Comparison of ENCODE assay signal across 10 cellular contexts in genomic region chr18:8707946-8708345, GRCh38. TPM values are rescaled to one million over a fixed set of nuclear protein-coding genes. Genes with fewer than 3 reads are reported as not detected.
DNase-seq lines count a peak whose midpoint lies in the region; ATAC-seq and TF ChIP-seq lines count a peak whose summit lies in the region.
"Had no signal": no experiment of that assay in that cellular context is flagged by ENCODE, and none has a peak within 500 bp of the region (broad histone marks: within the 10 kb centered on the region; RNA-seq: fewer than 3 reads in every experiment).

No MANE protein-coding gene starts in this region.

- DNase-seq in HFFc6 = peak; percentile 9
- no peak for DNase-seq in naive thymus-derived CD4-positive, alpha-beta T cell
- no peak for DNase-seq in NCI-H1092 (lab: John Stamatoyannopoulos, UW)
- DNase-seq in D341Med (ENCODE audit: low spot score) = no peak
- DNase-seq: SHP77 treated with DMSO at 0.1 percent for 48 hours; stimulated activated CD8-positive, alpha-beta memory T cell treated with anti-CD3 and anti-CD28 coated beads, Interleukin-4, amount 100 ng/mL, for 48 hours had no signal

- H2AFZ ChIP-seq in ACC112 (ENCODE audit: low read length, unreplicated experiment) = no peak overlapping the region

- ATAC-seq in naive thymus-derived CD4-positive, alpha-beta T cell = no peak
- no peak for ATAC-seq in GM19395 (IDR thresholded peaks at IDR 0.05; ENCODE audit: unreplicated experiment)
- no peak for ATAC-seq in GM21526 (IDR thresholded peaks at IDR 0.05; ENCODE audit: low FRiP score, unreplicated experiment)

- no peak for TF ChIP-seq CTCF in HFFc6 (IDR thresholded peaks at IDR 0.05)

- peak overlapping the region; percentile 92 for H3K27ac Mint-ChIP-seq in HFFc6
- H3K27ac Mint-ChIP-seq in dendritic cell treated with granulocyte-macrophage colony-stimulating factor and Interleukin-4, amounts not matched to agents 40 ng/mL and 50 ng/mL, for 4 days = no peak overlapping the region
- H3K27ac Mint-ChIP-seq in naive thymus-derived CD4-positive, alpha-beta T cell = no peak overlapping the region

- H3K4me1 ChIP-seq in ACC112 (ENCODE audit: control insufficient read depth, insufficient read depth, low read length, unreplicated experiment) = peaks cover 12% of the 10 kb centered on the region
- peaks cover 6 to 21% of the 10 kb centered on the region in 2 donors for H3K4me1 ChIP-seq in naive thymus-derived CD4-positive, alpha-beta T cell (ENCODE audit: control insufficient read depth in 2 of 2, insufficient read depth in 2 of 2, low read length in 2 of 2)

- peak overlapping the region; percentile 81 for H3K4me3 ChIP-seq in ACC112 (ENCODE audit: low read depth, low read length)
- no peak overlapping the region for H3K4me3 ChIP-seq in naive thymus-derived CD4-positive, alpha-beta T cell (ENCODE audit: low read length)

- peaks cover 50% of the 10 kb centered on the region for H3K4me1 Mint-ChIP-seq in HFFc6 (ENCODE audit: low read depth)
- peaks cover 48% of the 10 kb centered on the region for H3K4me1 Mint-ChIP-seq in dendritic cell treated with granulocyte-macrophage colony-stimulating factor and Interleukin-4, amounts not matched to agents 40 ng/mL and 50 ng/mL, for 4 days (ENCODE audit: low read depth)
- peaks cover 13 to 28% (median 16%) of the 10 kb centered on the region in 7 donors for H3K4me1 Mint-ChIP-seq in naive thymus-derived CD4-positive, alpha-beta T cell

- POLR2A ChIA-PET in naive thymus-derived CD4-positive, alpha-beta T cell (lab: Charles Lee) = no interaction called here

- intact Hi-C loops in dendritic cell treated with granulocyte-macrophage colony-stimulating factor and Interleukin-4, amounts not matched to agents 40 ng/mL and 50 ng/mL, for 4 days (cut with micrococcal nuclease) = loop anchor here (10.0 kb wide), 2 partner anchors 93 to 627 kb away; partner anchors contain the start of gene TWSG1
- intact Hi-C loops in naive thymus-derived CD4-positive, alpha-beta T cell (cut with micrococcal nuclease) = loop anchor here in 1 of 2 donors (2.0 to 10.0 kb wide), 3 partner anchors 627 to 1207 kb away; partner anchors contain the start of genes PPP4R1, TWSG1 and VAPA

- H3K4me3 Mint-ChIP-seq in HFFc6 = peak overlapping the region; percentile 99
- H3K4me3 Mint-ChIP-seq in dendritic cell treated with granulocyte-macrophage colony-stimulating factor and Interleukin-4, amounts not matched to agents 40 ng/mL and 50 ng/mL, for 4 days = peak overlapping the region; percentile 94
- peak overlapping the region in 8 of 10 donors; percentile 4 to 98 (median 62) for H3K4me3 Mint-ChIP-seq in naive thymus-derived CD4-positive, alpha-beta T cell

- no peaks in the 10 kb centered on the region for H3K9me3 Mint-ChIP-seq in HFFc6
- no peaks in the 10 kb centered on the region for H3K9me3 Mint-ChIP-seq in dendritic cell treated with granulocyte-macrophage colony-stimulating factor and Interleukin-4, amounts not matched to agents 40 ng/mL and 50 ng/mL, for 4 days
- H3K9me3 Mint-ChIP-seq in naive thymus-derived CD4-positive, alpha-beta T cell = peaks cover 0 to 5% (median 1%) of the 10 kb centered on the region in 11 donors

- H3K36me3 Mint-ChIP-seq in HFFc6 (ENCODE audit: low read depth) = peaks cover 31% of the 10 kb centered on the region
- peaks cover 7% of the 10 kb centered on the region for H3K36me3 Mint-ChIP-seq in dendritic cell treated with granulocyte-macrophage colony-stimulating factor and Interleukin-4, amounts not matched to agents 40 ng/mL and 50 ng/mL, for 4 days (ENCODE audit: low read depth)
- H3K36me3 Mint-ChIP-seq in naive thymus-derived CD4-positive, alpha-beta T cell = no peaks in the 10 kb centered on the region

- peaks cover 6% of the 10 kb centered on the region; the same call in 1 of the 2 replicates for H3K36me3 ChIP-seq in ACC112 (ENCODE audit: insufficient read depth, low read length)
- no peaks in the 10 kb centered on the region for H3K36me3 ChIP-seq in naive thymus-derived CD4-positive, alpha-beta T cell (ENCODE audit: control insufficient read depth in 2 of 3, insufficient read depth in 3 of 3, low read length in 3 of 3)

- CTCF ChIA-PET in naive thymus-derived CD4-positive, alpha-beta T cell (lab: Charles Lee) = interaction anchor here (1.1 kb wide), 1 partner anchor 280 kb away, joined by 3 read pairs; no protein-coding TSS in a partner anchor

- no peaks in the 10 kb centered on the region for H3K27me3 ChIP-seq in ACC112 (ENCODE audit: insufficient read depth, low read length)
- peaks cover 5 to 15% of the 10 kb centered on the region in 2 donors for H3K27me3 ChIP-seq in naive thymus-derived CD4-positive, alpha-beta T cell (ENCODE audit: control insufficient read depth in 2 of 2, insufficient read depth in 2 of 2, low read length in 2 of 2)

- peaks cover 6% of the 10 kb centered on the region; the same call in 1 of the 2 replicates for H3K27me3 Mint-ChIP-seq in HFFc6 (ENCODE audit: insufficient read depth)
- peaks cover 56% of the 10 kb centered on the region for H3K27me3 Mint-ChIP-seq in dendritic cell treated with granulocyte-macrophage colony-stimulating factor and Interleukin-4, amounts not matched to agents 40 ng/mL and 50 ng/mL, for 4 days
- peaks cover 33 to 64% (median 48%) of the 10 kb centered on the region in 5 donors for H3K27me3 Mint-ChIP-seq in naive thymus-derived CD4-positive, alpha-beta T cell

- no peak overlapping the region for H3K27ac ChIP-seq in ACC112 (ENCODE audit: low read depth, low read length)
- no peak overlapping the region for H3K27ac ChIP-seq in naive thymus-derived CD4-positive, alpha-beta T cell (ENCODE audit: low read depth, low read length)

- peaks cover 51% of the 10 kb centered on the region for H3K79me2 ChIP-seq in ACC112 (ENCODE audit: control insufficient read depth, insufficient read depth, low read length, unreplicated experiment)

- H3K9me3 ChIP-seq in naive thymus-derived CD4-positive, alpha-beta T cell (ENCODE audit: control insufficient read depth in 2 of 3, low read length in 3 of 3) = no peaks in the 10 kb centered on the region

RNA-seq across cellular contexts. Expression of gene MTCL1, which starts 2.6 kb away (rescaled TPM):
- 10 to 100 TPM; 47.2 to 59.7 (median 55.3) TPM for total RNA-seq in HFFc6 (2021; fragmentation: NEBNext Ultra II Directional; extraction: Animal tissue kit (Norgen Biotek cat#: 25700))
- total RNA-seq in naive thymus-derived CD4-positive, alpha-beta T cell = under 1 TPM in 3 of 5 experiments, not detected in 2; 0.17 to 0.81 (median 0.61) TPM
- not detected for polyA plus RNA-seq in naive thymus-derived CD4-positive, alpha-beta T cell

Comparison
In these comparisons a context has a peak if more than half of its experiments do, and no peak if none do; other contexts are left out.
1. RNA of gene MTCL1, which starts 2.6 kb away (total RNA-seq): 47.2 to 59.7 TPM in HFFc6; 0.17 to 0.81 TPM in naive thymus-derived CD4-positive, alpha-beta T cell; every median in the first group is over 10 times any median in the second.
2. Peak in every context shown above with its lines, with median percentiles within 50 percentile points of each other: H3K4me3 Mint-ChIP-seq.